In the genomic region with DNA sequence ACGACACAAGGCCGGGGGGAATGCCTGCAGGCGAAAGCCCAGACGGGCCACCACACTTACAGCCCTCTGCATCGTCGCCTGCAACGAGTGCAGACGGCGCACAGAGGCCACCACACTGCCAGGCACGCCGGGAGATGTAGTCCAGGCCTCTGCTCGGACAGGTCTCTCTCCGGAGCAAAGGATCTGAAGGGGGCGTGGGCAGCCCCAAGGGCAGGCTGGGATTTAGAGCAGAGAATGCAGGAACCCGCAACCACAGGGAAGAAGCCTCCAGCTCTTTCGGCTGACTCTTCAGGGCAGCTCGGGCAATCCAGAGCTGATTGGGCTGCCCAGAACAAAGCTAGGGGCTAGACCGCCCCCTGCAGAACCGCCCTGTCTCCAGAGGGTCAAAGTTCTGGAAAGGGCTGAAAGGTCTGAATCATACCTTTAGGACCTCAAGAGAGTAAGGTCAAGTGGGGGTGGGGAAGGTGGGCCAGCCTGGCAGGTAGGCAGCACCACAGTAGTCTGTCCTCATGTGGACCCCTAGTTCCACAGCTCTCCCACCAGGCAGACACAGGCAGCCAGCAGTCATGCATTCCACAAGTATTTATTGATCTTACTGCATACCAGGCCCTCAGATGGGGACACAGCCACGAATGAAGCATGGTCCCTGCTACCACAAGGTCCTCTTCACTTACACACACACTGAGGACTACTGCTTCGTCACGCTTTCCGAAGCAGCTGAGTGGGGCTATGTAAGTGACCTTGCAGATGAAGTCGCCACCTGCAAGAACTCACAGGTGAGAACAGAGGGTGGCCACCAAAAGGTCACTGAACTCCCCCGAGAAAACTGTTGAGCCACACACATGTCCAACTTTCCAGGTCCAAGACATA, we compare ENCODE assay signal across 9 cellular contexts.
A peak's percentile ranks its signal among the peaks of the same experiment; 100 is the strongest.
DNase-seq lines count a peak whose midpoint lies in the region; ATAC-seq and TF ChIP-seq lines count a peak whose summit lies in the region.
"Had no signal": no experiment of that assay in that cellular context is flagged by ENCODE, and none has a peak within 500 bp of the region (broad histone marks: within the 10 kb centered on the region; RNA-seq: fewer than 3 reads in every experiment).

A gene with protein sequence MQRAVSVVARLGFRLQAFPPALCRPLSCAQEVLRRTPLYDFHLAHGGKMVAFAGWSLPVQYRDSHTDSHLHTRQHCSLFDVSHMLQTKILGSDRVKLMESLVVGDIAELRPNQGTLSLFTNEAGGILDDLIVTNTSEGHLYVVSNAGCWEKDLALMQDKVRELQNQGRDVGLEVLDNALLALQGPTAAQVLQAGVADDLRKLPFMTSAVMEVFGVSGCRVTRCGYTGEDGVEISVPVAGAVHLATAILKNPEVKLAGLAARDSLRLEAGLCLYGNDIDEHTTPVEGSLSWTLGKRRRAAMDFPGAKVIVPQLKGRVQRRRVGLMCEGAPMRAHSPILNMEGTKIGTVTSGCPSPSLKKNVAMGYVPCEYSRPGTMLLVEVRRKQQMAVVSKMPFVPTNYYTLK (minus strand): TSS at position 95 of the 870 bp plus-strand sequence. CDS start 23 bp downstream, at position 72.

- DNase-seq in NCI-H2227 treated with DMSO at 0.1 percent for 48 hours (lab: John Stamatoyannopoulos, UW) (peak; percentile 27), coronary artery (ENCODE audit: low spot score) (no peak), left kidney (ENCODE audit: low read depth, low spot score) (peak; percentile 94), NCI-H82 treated with DMSO at 0.1 percent for 48 hours (lab: John Stamatoyannopoulos, UW; ENCODE audit: unreplicated experiment) (no peak)
- no peak for DNase-seq in stimulated activated naive B cell treated with anti-CD40 and anti-IgM and Interleukin-4, amounts not matched to agents 10 μg/mL and 1 μg/mL and 100 μg/mL, for 72 hours
- DNase-seq: NCI-H1092 had no signal

- no peak for TF ChIP-seq CTCF in coronary artery (IDR thresholded peaks at IDR 0.05)

- peak within 1 kb of the TSS; percentile 48 for H3K4me3 ChIP-seq in coronary artery

- peaks cover 30 to 55% of the 10 kb centered on the region in 2 donors for H3K4me1 Mint-ChIP-seq in stimulated activated naive B cell treated with anti-CD40 and anti-IgM and Interleukin-4, amounts not matched to agents 10 μg/mL and 1 μg/mL and 100 μg/mL, for 72 hours

- H3K4me3 Mint-ChIP-seq in stimulated activated naive B cell treated with anti-CD40 and anti-IgM and Interleukin-4, amounts not matched to agents 10 μg/mL and 1 μg/mL and 100 μg/mL, for 72 hours, result peak within 1 kb of the TSS; percentile 79 to 81

- peaks cover 45 to 53% of the 10 kb centered on the region in 2 donors for H3K36me3 Mint-ChIP-seq in stimulated activated naive B cell treated with anti-CD40 and anti-IgM and Interleukin-4, amounts not matched to agents 10 μg/mL and 1 μg/mL and 100 μg/mL, for 72 hours

- H3K27ac ChIP-seq in coronary artery, result peak within 1 kb of the TSS in 1 of 2 donors; percentile 46

- no peaks in the 10 kb centered on the region for H3K9me3 Mint-ChIP-seq in stimulated activated naive B cell treated with anti-CD40 and anti-IgM and Interleukin-4, amounts not matched to agents 10 μg/mL and 1 μg/mL and 100 μg/mL, for 72 hours

- no peaks in the 10 kb centered on the region for H3K27me3 Mint-ChIP-seq in stimulated activated naive B cell treated with anti-CD40 and anti-IgM and Interleukin-4, amounts not matched to agents 10 μg/mL and 1 μg/mL and 100 μg/mL, for 72 hours

- H3K27ac Mint-ChIP-seq in stimulated activated naive B cell treated with anti-CD40 and anti-IgM and Interleukin-4, amounts not matched to agents 10 μg/mL and 1 μg/mL and 100 μg/mL, for 72 hours, result peak within 1 kb of the TSS; percentile 56

- ATAC-seq in stimulated activated naive B cell treated with anti-CD40 and anti-IgM and Interleukin-4, amounts not matched to agents 10 μg/mL and 1 μg/mL and 100 μg/mL, for 72 hours (replicated peaks), result peak; percentile 68 to 76
- no peak for ATAC-seq in GM21717 (IDR thresholded peaks at IDR 0.05; ENCODE audit: unreplicated experiment)
- ATAC-seq in HG02973 (IDR thresholded peaks at IDR 0.05; ENCODE audit: unreplicated experiment), result no peak
- ATAC-seq in HG02763 (IDR thresholded peaks at IDR 0.05; ENCODE audit: unreplicated experiment), result no peak

Comparison
In these comparisons a context has a peak if more than half of its experiments do, and no peak if none do; other contexts are left out.
1. DNase-seq: peak in NCI-H2227 treated with DMSO at 0.1 percent for 48 hours (single experiment) and left kidney (single experiment); none in coronary artery (single experiment), stimulated activated naive B cell treated with anti-CD40 and anti-IgM and Interleukin-4, amounts not matched to agents 10 μg/mL and 1 μg/mL and 100 μg/mL, for 72 hours (single experiment) and NCI-H82 treated with DMSO at 0.1 percent for 48 hours (single experiment).
2. ATAC-seq: peak in stimulated activated naive B cell treated with anti-CD40 and anti-IgM and Interleukin-4, amounts not matched to agents 10 μg/mL and 1 μg/mL and 100 μg/mL, for 72 hours (2 of 2); none in GM21717 (single experiment), HG02973 (single experiment) and HG02763 (single experiment).